Comparison of ENCODE assay signal across 15 cellular contexts in genomic region chr3:146705205-146705604, GRCh38.
DNase-seq lines count a peak whose midpoint lies in the region; ATAC-seq lines count a peak whose summit lies in the region.
"Had no signal": no experiment of that assay in that cellular context is flagged by ENCODE, and none has a peak within 500 bp of the region (broad histone marks: within the 10 kb centered on the region; RNA-seq: fewer than 3 reads in every experiment).

No MANE protein-coding gene starts in this region.

- peak overlapping the region in 6 of 11 experiments; percentile 21 to 61 (median 47); a peak in 7 of 22 replicates for H3K4me2 ChIP-seq in BLaER1 treated with 17β-estradiol and CSF1 and Interleukin-3, amounts not matched to agents 10 nM and 100 nM

- no peaks in the 10 kb centered on the region for H3K4me1 Mint-ChIP-seq in CD8-positive, alpha-beta memory T cell
- H3K4me1 Mint-ChIP-seq: activated naive CD8-positive, alpha-beta T cell treated with anti-CD3 and anti-CD28 coated beads for 36 hours had no signal

- CTCF ChIA-PET in CD8-positive, alpha-beta memory T cell (lab: Charles Lee): no interaction called here

- peaks cover 0 to 10% (median 0%) of the 10 kb centered on the region in 11 experiments; a peak in 3 of 22 replicates for H3K9me3 ChIP-seq in BLaER1 treated with 17β-estradiol and CSF1 and Interleukin-3, amounts not matched to agents 10 nM and 100 nM (replicated peaks in 1 of 11)
- H3K9me3 ChIP-seq in CD8-positive, alpha-beta memory T cell (ENCODE audit: low read length): no peaks in the 10 kb centered on the region
- H3K9me3 ChIP-seq: sigmoid colon had no signal

- POLR2A ChIA-PET in CD8-positive, alpha-beta memory T cell (lab: Charles Lee): no interaction called here

- H4K20me1 ChIP-seq in BLaER1 treated with 17β-estradiol and CSF1 and Interleukin-3, amounts not matched to agents 10 nM and 100 nM: no peaks in the 10 kb centered on the region

- H3K4me3 ChIP-seq in BLaER1 treated with 17β-estradiol and CSF1 and Interleukin-3, amounts not matched to agents 10 nM and 100 nM: no peak overlapping the region
- H3K4me3 ChIP-seq in CD8-positive, alpha-beta memory T cell (ENCODE audit: low read length): no peak overlapping the region
- H3K4me3 ChIP-seq: sigmoid colon had no signal

- ATAC-seq in GM18907 (IDR thresholded peaks at IDR 0.05; ENCODE audit: unreplicated experiment): peak; percentile 80
- peak; percentile 65 for ATAC-seq in HG02623 (IDR thresholded peaks at IDR 0.05; ENCODE audit: unreplicated experiment)
- ATAC-seq in HG03342 (IDR thresholded peaks at IDR 0.05; ENCODE audit: unreplicated experiment): peak; percentile 65

- peaks cover 0 to 14% (median 2%) of the 10 kb centered on the region in 10 experiments; a peak in 7 of 20 replicates for H3K4me1 ChIP-seq in BLaER1 treated with 17β-estradiol and CSF1 and Interleukin-3, amounts not matched to agents 10 nM and 100 nM
- H3K4me1 ChIP-seq in CD8-positive, alpha-beta memory T cell (ENCODE audit: insufficient read depth, low read length): no peaks in the 10 kb centered on the region
- H3K4me1 ChIP-seq: sigmoid colon had no signal

- no peak overlapping the region for H3K9ac ChIP-seq in BLaER1 treated with 17β-estradiol and CSF1 and Interleukin-3, amounts not matched to agents 10 nM and 100 nM

- no peak overlapping the region for H3K4me3 Mint-ChIP-seq in CD8-positive, alpha-beta memory T cell
- H3K4me3 Mint-ChIP-seq: activated naive CD8-positive, alpha-beta T cell treated with anti-CD3 and anti-CD28 coated beads for 36 hours had no signal

- peaks cover 0 to 1% of the 10 kb centered on the region in 2 donors for H3K27me3 Mint-ChIP-seq in CD8-positive, alpha-beta memory T cell
- H3K27me3 Mint-ChIP-seq: activated naive CD8-positive, alpha-beta T cell treated with anti-CD3 and anti-CD28 coated beads for 36 hours had no signal

- peak overlapping the region in 3 of 11 experiments; percentile 34 to 68 (median 53); a peak in 4 of 22 replicates for H3K27ac ChIP-seq in BLaER1 treated with 17β-estradiol and CSF1 and Interleukin-3, amounts not matched to agents 10 nM and 100 nM
- H3K27ac ChIP-seq in CD8-positive, alpha-beta memory T cell (ENCODE audit: low read depth, low read length): no peak overlapping the region
- H3K27ac ChIP-seq: sigmoid colon had no signal

- H3K27ac Mint-ChIP-seq in CD8-positive, alpha-beta memory T cell: no peak overlapping the region
- H3K27ac Mint-ChIP-seq: activated naive CD8-positive, alpha-beta T cell treated with anti-CD3 and anti-CD28 coated beads for 36 hours had no signal

- H3K36me3 ChIP-seq in BLaER1 treated with 17β-estradiol and CSF1 and Interleukin-3, amounts not matched to agents 10 nM and 100 nM: no peaks in the 10 kb centered on the region
- no peaks in the 10 kb centered on the region for H3K36me3 ChIP-seq in CD8-positive, alpha-beta memory T cell (ENCODE audit: insufficient read depth, low read length)
- H3K36me3 ChIP-seq: sigmoid colon had no signal

- DNase-seq in stimulated activated CD4-positive, alpha-beta T cell treated with anti-CD3 and anti-CD28 coated beads, Interleukin-4, amount 100 ng/mL, for 24 hours: no peak
- DNase-seq in NCI-H1694 (lab: John Stamatoyannopoulos, UW) (no peak), cardiac septum (ENCODE audit: low spot score) (no peak)
- DNase-seq in CD8-positive, alpha-beta memory T cell: no peak
- DNase-seq: activated CD4-positive, alpha-beta T cell treated with anti-CD3 and anti-CD28 coated beads for 48 hours; activated naive CD8-positive, alpha-beta T cell treated with anti-CD3 and anti-CD28 coated beads for 36 hours; caudate nucleus; GDM1; SHP77; sigmoid colon; T1000 had no signal

- H3K9me3 Mint-ChIP-seq in CD8-positive, alpha-beta memory T cell: no peaks in the 10 kb centered on the region
- H3K9me3 Mint-ChIP-seq: activated naive CD8-positive, alpha-beta T cell treated with anti-CD3 and anti-CD28 coated beads for 36 hours had no signal

- intact Hi-C loops in cardiac septum (cut with DNase I): no loop called here

- H3K27me3 ChIP-seq in BLaER1 treated with 17β-estradiol and CSF1 and Interleukin-3, amounts not matched to agents 10 nM and 100 nM: no peaks in the 10 kb centered on the region
- H3K27me3 ChIP-seq in CD8-positive, alpha-beta memory T cell (ENCODE audit: insufficient read depth, low read length, poor library complexity, severe bottlenecking): no peaks in the 10 kb centered on the region
- H3K27me3 ChIP-seq: sigmoid colon had no signal

- H3K36me3 Mint-ChIP-seq in CD8-positive, alpha-beta memory T cell: no peaks in the 10 kb centered on the region
- H3K36me3 Mint-ChIP-seq: activated naive CD8-positive, alpha-beta T cell treated with anti-CD3 and anti-CD28 coated beads for 36 hours had no signal
